8 cellular contexts compared by ENCODE assay signal in the genomic region with DNA sequence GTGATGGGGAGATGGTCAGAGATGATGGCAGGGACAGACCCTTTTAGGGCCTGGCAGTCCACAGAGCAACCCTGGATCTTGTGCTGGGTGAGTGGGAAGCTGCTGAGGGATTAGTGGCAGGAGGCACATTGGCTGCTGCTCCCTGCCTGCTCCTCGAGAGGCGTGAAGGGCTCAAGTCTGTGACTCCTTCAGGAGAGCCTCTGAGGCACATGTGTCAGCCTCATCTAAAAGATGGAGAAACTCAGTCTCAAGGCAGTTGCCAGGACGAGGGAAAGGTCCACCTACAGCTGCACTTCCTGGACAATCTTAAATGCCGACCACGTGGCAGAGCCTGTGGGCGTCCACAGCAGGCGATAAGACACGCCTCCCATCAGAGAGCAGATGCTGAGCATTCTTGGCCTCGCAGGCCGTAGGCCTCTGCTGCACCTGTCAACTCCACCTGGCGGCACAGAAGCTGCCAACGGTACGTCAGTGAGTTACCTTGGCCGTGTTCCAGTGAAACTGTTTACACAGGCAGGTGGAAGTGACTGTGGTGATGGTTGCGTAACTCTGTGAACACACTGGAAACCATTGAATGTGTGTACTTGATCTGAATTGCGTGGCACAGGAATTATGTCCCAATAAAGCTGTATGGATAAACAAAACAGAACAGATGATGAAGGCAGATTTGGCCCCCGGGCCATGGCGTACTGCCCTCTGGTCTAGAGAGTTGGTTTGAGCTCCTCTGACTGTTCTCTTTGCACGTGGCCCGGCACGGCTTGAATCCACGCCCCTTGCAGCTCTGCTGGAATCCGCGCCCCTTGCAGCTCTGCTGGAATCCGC.
DNase-seq lines count a peak whose midpoint lies in the region; ATAC-seq and TF ChIP-seq lines count a peak whose summit lies in the region.

No MANE protein-coding gene starts in this region.

- TF ChIP-seq CTCF in HL-60 (IDR thresholded peaks at IDR 0.05; ENCODE audit: insufficient read depth, low read length) (no peak), left lung (IDR thresholded peaks at IDR 0.05) (no peak)

- peaks cover 4 to 12% of the 10 kb centered on the region in 2 donors for H3K36me3 ChIP-seq in left lung

- H3K9me3 ChIP-seq in left lung = no peaks in the 10 kb centered on the region

- no peaks in the 10 kb centered on the region for H3K27me3 ChIP-seq in HL-60 (ENCODE audit: insufficient read depth, poor library complexity, severe bottlenecking)
- H3K27me3 ChIP-seq in left lung = no peaks in the 10 kb centered on the region

- peaks cover 0 to 25% of the 10 kb centered on the region in 2 donors for H3K4me1 ChIP-seq in left lung

- intact Hi-C loops in left lung (cut with DNase I) = loop anchor here in 1 of 2 donors (10.0 kb wide), 1 partner anchor 117 kb away; a partner anchor contains a TSS

- DNase-seq in HL-60 (ENCODE audit: low read depth in 1 of 2, low spot score in 1 of 2) = peak; percentile 41 to 47
- peak; percentile 100 for DNase-seq in NCI-H345 (lab: John Stamatoyannopoulos, UW)
- peak; percentile 58 for DNase-seq in activated effector memory CD4-positive, alpha-beta T cell treated with Interleukin-2 at 50 U/mL for 16 hours
- DNase-seq in left lung = peak; percentile 88 to 89
- no peak for DNase-seq in NK-92 (lab: John Stamatoyannopoulos, UW; ENCODE audit: unreplicated experiment)
- DNase-seq in effector CD8-positive, alpha-beta T cell (lab: John Stamatoyannopoulos, UW) = no peak
- no peak for DNase-seq in COLO829 (ENCODE audit: low spot score)

- H3K27ac ChIP-seq in HL-60 (replicated peaks) = no peak overlapping the region
- peak overlapping the region in 1 of 2 donors; percentile 23 for H3K27ac ChIP-seq in left lung

- peak; percentile 97 for ATAC-seq in left lung
- no peak for ATAC-seq in GM21515 (IDR thresholded peaks at IDR 0.05; ENCODE audit: unreplicated experiment)

- no peak overlapping the region for H3K4me3 ChIP-seq in HL-60 (replicated peaks; ENCODE audit: insufficient read depth, low read length)
- H3K4me3 ChIP-seq in left lung = no peak overlapping the region

Comparison
In these comparisons a context has a peak if more than half of its experiments do, and no peak if none do; other contexts are left out.
1. DNase-seq: peak in HL-60 (2 of 2), NCI-H345 (single experiment), activated effector memory CD4-positive, alpha-beta T cell treated with Interleukin-2 at 50 U/mL for 16 hours (single experiment) and left lung (2 of 2); none in NK-92 (single experiment), effector CD8-positive, alpha-beta T cell (single experiment) and COLO829 (single experiment).